Comparison of ENCODE assay signal across 1 cellular context in genomic region chr2:177763532-177764265, GRCh38.
TF ChIP-seq lines count a peak whose summit lies in the region.

No MANE protein-coding gene starts in this region.

TF ChIP-seq in H1, 55 proteins besides CTCF, POLR2A, EP300 and RAD21 (continued from another document):
- TF ChIP-seq ATF2 (IDR thresholded peaks at IDR 0.05; ENCODE audit: low read length) = 0 out of 2 replicates have a peak, but pooled peaks have one; percentile 28
- no peak for TF ChIP-seq GTF2F1 (IDR thresholded peaks at IDR 0.05; ENCODE audit: borderline replicate concordance, low read depth, low read length)
- peak; percentile 60 for TF ChIP-seq KDM4A (IDR thresholded peaks at IDR 0.05; ENCODE audit: low read depth, low read length, severe bottlenecking)
- TF ChIP-seq TAF1 (IDR thresholded peaks at IDR 0.05; ENCODE audit: low read depth, low read length) = peak; percentile 35; the same call in 1 of the 2 replicates
- 0 out of 2 replicates have a peak, but pooled peaks have one; percentile 17 for TF ChIP-seq KDM1A (IDR thresholded peaks at IDR 0.05; ENCODE audit: borderline replicate concordance, low read length)
- TF ChIP-seq RBBP5 (IDR thresholded peaks at IDR 0.05; ENCODE audit: borderline replicate concordance, low read depth, low read length) = 0 out of 2 replicates have a peak, but pooled peaks have one; percentile 47
- peak; percentile 34 for TF ChIP-seq ASH2L (IDR thresholded peaks at IDR 0.05; ENCODE audit: low read length)
- TF ChIP-seq POLR2AphosphoS5 (IDR thresholded peaks at IDR 0.05; ENCODE audit: low read depth, low read length) = no peak
- peak; percentile 75 for TF ChIP-seq E2F6 (IDR thresholded peaks at IDR 0.05)
- 0 out of 2 replicates have a peak, but pooled peaks have one; percentile 23 for TF ChIP-seq RXRA (IDR thresholded peaks at IDR 0.05; ENCODE audit: insufficient read depth, low read depth, low read length)
- TF ChIP-seq MAX (IDR thresholded peaks at IDR 0.05) = peak; percentile 91
- TF ChIP-seq SP4 (IDR thresholded peaks at IDR 0.05; ENCODE audit: low read length) = no peak
